Comparison of ENCODE assay signal across 27 cellular contexts in the genomic region with DNA sequence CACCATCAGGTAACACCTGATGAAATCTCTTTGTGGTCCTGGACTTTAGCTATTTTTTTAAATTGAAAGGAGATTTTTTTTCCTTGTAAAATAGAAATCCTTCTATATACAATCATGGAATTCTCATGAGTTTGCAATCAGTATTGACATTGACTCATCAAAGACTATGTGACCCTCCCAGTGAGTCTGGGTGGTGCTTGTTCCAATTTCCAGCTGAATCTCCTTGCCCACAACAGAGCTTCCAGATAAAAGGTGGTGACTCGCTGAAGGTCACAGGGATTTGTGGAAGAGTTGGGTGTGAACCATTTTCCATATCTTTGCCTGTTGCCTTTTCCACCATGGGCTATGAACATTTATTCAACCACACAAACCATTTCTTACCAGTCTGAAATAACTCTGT.
"Had no signal": no experiment of that assay in that cellular context is flagged by ENCODE, and none has a peak within 500 bp of the region (broad histone marks: within the 10 kb centered on the region; RNA-seq: fewer than 3 reads in every experiment).

No MANE protein-coding gene starts in this region.

- H3K9me3 ChIP-seq: adrenal gland, ascending aorta, breast epithelium, esophagus squamous epithelium, gastroesophageal sphincter, heart right ventricle had no signal

- H3K27ac ChIP-seq: adrenal gland, ascending aorta, breast epithelium, coronary artery, esophagus squamous epithelium, gastroesophageal sphincter, heart right ventricle had no signal

- ATAC-seq: activated CD4-positive, alpha-beta T cell treated with anti-CD3 and anti-CD28 coated beads for 36 hours; activated CD8-positive, alpha-beta memory T cell treated with anti-CD3 and anti-CD28 coated beads, Interleukin-2, amount 10 ng/mL, durations not matched to agents 7 days and 5 days; activated CD8-positive, alpha-beta T cell treated with anti-CD3 and anti-CD28 coated beads, Interleukin-2, amount 10 ng/mL, durations not matched to agents 7 days and 5 days; activated naive CD8-positive, alpha-beta T cell treated with anti-CD3 and anti-CD28 coated beads, Interleukin-2, amount 50 U/mL, for 24 hours; effector memory CD8-positive, alpha-beta T cell; gastroesophageal sphincter; heart right ventricle had no signal

- H3K36me3 ChIP-seq: adrenal gland, ascending aorta, breast epithelium, esophagus squamous epithelium, gastroesophageal sphincter, heart right ventricle had no signal

- H3K4me3 ChIP-seq: adrenal gland, ascending aorta, breast epithelium, coronary artery, esophagus squamous epithelium, gastroesophageal sphincter, heart right ventricle had no signal

- H3K27me3 ChIP-seq: ascending aorta had no signal

- DNase-seq: activated CD4-positive, alpha-beta memory T cell treated with anti-CD3 and anti-CD28 coated beads for 36 hours; activated CD4-positive, alpha-beta T cell treated with anti-CD3 and anti-CD28 coated beads for 36 hours; activated CD4-positive, alpha-beta T cell treated with anti-CD3 and anti-CD28 coated beads, Interleukin-2, amount 10 ng/mL, durations not matched to agents 24 days and 14 days; activated CD4-positive, CD25-positive, alpha-beta regulatory T cell; activated CD4-positive, CD25-positive, alpha-beta regulatory T cell treated with anti-CD3 and anti-CD28 coated beads, Interleukin-2, amount 50 U/mL, for 72 hours; activated CD8-positive, alpha-beta memory T cell treated with anti-CD3 and anti-CD28 coated beads, Interleukin-2, amount 10 ng/mL, durations not matched to agents 7 days and 5 days; activated CD8-positive, alpha-beta memory T cell treated with anti-CD3 and anti-CD28 coated beads, Interleukin-2, amount 50 U/mL, for 4 hours; activated CD8-positive, alpha-beta T cell treated with anti-CD3 and anti-CD28 coated beads, Interleukin-2, amount 10 ng/mL, durations not matched to agents 7 days and 5 days; activated effector memory CD4-positive, alpha-beta T cell treated with anti-CD3 and anti-CD28 coated beads, Interleukin-2, amount 50 U/mL, for 16 hours; activated naive CD4-positive, alpha-beta T cell treated with anti-CD3 and anti-CD28 coated beads for 36 hours; activated naive CD8-positive, alpha-beta T cell treated with anti-CD3 and anti-CD28 coated beads for 36 hours; activated naive CD8-positive, alpha-beta T cell treated with anti-CD3 and anti-CD28 coated beads, Interleukin-2, amount 50 U/mL, for 24 hours; activated T-cell treated with anti-CD3 and anti-CD28 coated beads, Interleukin-2, amount 50 U/mL, for 1 hour; activated T-cell treated with anti-CD3 and anti-CD28 coated beads, Interleukin-2, amount 50 U/mL, for 48 hours; adrenal gland; amygdala; effector CD4-positive, alpha-beta T cell; effector memory CD8-positive, alpha-beta T cell; erythroblast; esophagus squamous epithelium; foreskin melanocyte; heart right ventricle; T-helper 2 cell had no signal

- H3K4me1 ChIP-seq: adrenal gland, ascending aorta, breast epithelium, esophagus squamous epithelium, gastroesophageal sphincter, heart right ventricle had no signal
